ENCODE assay signal across 8 cellular contexts in the genomic region with DNA sequence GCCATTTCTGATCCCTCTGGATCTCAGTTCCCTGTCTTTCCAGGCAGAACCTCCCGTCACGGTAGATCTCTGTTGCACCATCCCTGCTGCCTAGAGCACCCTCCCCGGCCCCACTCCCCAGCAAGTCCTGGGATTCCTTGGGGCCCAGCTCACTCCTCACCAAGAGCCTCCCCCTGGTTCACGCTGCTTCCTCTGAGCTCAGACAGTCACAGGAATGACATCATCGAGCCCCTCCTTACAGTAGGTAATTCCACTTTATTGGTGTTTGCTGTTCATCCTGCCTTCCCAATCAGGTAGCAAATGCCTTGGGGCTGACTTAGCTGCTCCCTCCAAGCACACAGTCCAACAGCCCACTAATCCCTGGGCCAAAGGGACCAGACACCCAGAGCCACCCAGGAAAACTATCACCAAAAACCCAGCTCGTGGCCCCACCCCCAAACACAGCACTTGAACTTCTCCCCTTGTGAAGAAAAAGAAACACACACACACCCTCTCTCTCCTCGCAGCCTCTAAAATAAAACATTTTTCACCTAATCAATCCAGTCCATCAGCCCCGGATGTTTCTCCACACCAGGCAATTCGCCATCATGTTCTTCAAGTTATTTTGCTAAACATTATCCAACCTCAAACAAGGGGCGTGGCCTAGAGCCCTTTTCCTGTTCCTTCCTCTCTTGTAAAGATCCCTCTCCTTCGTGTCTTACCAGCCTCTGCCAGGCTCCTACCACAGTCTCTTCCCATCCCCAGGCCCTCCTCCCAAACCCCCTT. TPM values are rescaled to one million over a fixed set of nuclear protein-coding genes. Genes with fewer than 3 reads are reported as not detected.
A peak's percentile ranks its signal among the peaks of the same experiment; 100 is the strongest.
DNase-seq lines count a peak whose midpoint lies in the region; ATAC-seq and TF ChIP-seq lines count a peak whose summit lies in the region.

No MANE protein-coding gene starts in this region.

- H3K4me3 ChIP-seq in ascending aorta = peak overlapping the region in 1 of 2 donors; percentile 84

- DNase-seq in stimulated activated naive CD8-positive, alpha-beta T cell treated with anti-CD3 and anti-CD28 coated beads, Interleukin-15, Interleukin-2, amounts not matched to agents 100 U/mL and 50 U/mL, for 24 hours = no peak
- DNase-seq in ascending aorta (ENCODE audit: low spot score in 2 of 2) (no peak), memory B cell (ENCODE audit: low spot score in 2 of 2) (no peak), GDM1 (lab: John Stamatoyannopoulos, UW) (no peak)
- DNase-seq in effector CD8-positive, alpha-beta T cell (lab: John Stamatoyannopoulos, UW) = no peak

- no peaks in the 10 kb centered on the region for H3K27me3 Mint-ChIP-seq in stimulated activated naive CD8-positive, alpha-beta T cell treated with anti-CD3 and anti-CD28 coated beads, Interleukin-15, Interleukin-2, amounts not matched to agents 100 ng/mL and 50 ng/mL, for 24 hours
- H3K27me3 Mint-ChIP-seq in memory B cell = no peaks in the 10 kb centered on the region

- H3K9me3 Mint-ChIP-seq in stimulated activated naive CD8-positive, alpha-beta T cell treated with anti-CD3 and anti-CD28 coated beads, Interleukin-15, Interleukin-2, amounts not matched to agents 100 ng/mL and 50 ng/mL, for 24 hours = no peaks in the 10 kb centered on the region
- H3K9me3 Mint-ChIP-seq in memory B cell = no peaks in the 10 kb centered on the region

- H3K27ac ChIP-seq in ascending aorta = peak overlapping the region; percentile 92 to 96

- H3K4me1 Mint-ChIP-seq in stimulated activated naive CD8-positive, alpha-beta T cell treated with anti-CD3 and anti-CD28 coated beads, Interleukin-15, Interleukin-2, amounts not matched to agents 100 ng/mL and 50 ng/mL, for 24 hours (ENCODE audit: low read depth) = peaks cover 67% of the 10 kb centered on the region
- peaks cover 44% of the 10 kb centered on the region for H3K4me1 Mint-ChIP-seq in memory B cell

- TF ChIP-seq CTCF in ascending aorta (IDR thresholded peaks at IDR 0.05) = no peak

- no peaks in the 10 kb centered on the region for H3K9me3 ChIP-seq in ascending aorta

- no peaks in the 10 kb centered on the region for H3K27me3 ChIP-seq in ascending aorta

- H3K36me3 Mint-ChIP-seq in stimulated activated naive CD8-positive, alpha-beta T cell treated with anti-CD3 and anti-CD28 coated beads, Interleukin-15, Interleukin-2, amounts not matched to agents 100 ng/mL and 50 ng/mL, for 24 hours (ENCODE audit: low read depth) = peaks cover 4% of the 10 kb centered on the region
- peaks cover 8% of the 10 kb centered on the region for H3K36me3 Mint-ChIP-seq in memory B cell

- ATAC-seq in stimulated activated naive CD8-positive, alpha-beta T cell treated with anti-CD3 and anti-CD28 coated beads, Interleukin-15, Interleukin-2, amounts not matched to agents 100 U/mL and 50 U/mL, for 24 hours = no peak
- ATAC-seq in memory B cell (ENCODE audit: low read depth) = no peak
- ATAC-seq in GM18505 (IDR thresholded peaks at IDR 0.05; ENCODE audit: unreplicated experiment) = no peak
- ATAC-seq in GM21619 (IDR thresholded peaks at IDR 0.05; ENCODE audit: unreplicated experiment) = no peak

- no peak for TF ChIP-seq POLR2A in GM18505 (IDR thresholded peaks at IDR 0.05; ENCODE audit: borderline replicate concordance, extremely low read depth, insufficient read depth, insufficient read length)

- peak overlapping the region; percentile 83 for H3K27ac Mint-ChIP-seq in stimulated activated naive CD8-positive, alpha-beta T cell treated with anti-CD3 and anti-CD28 coated beads, Interleukin-15, Interleukin-2, amounts not matched to agents 100 ng/mL and 50 ng/mL, for 24 hours
- peak overlapping the region; percentile 99 for H3K27ac Mint-ChIP-seq in memory B cell

- H3K4me3 Mint-ChIP-seq in stimulated activated naive CD8-positive, alpha-beta T cell treated with anti-CD3 and anti-CD28 coated beads, Interleukin-15, Interleukin-2, amounts not matched to agents 100 ng/mL and 50 ng/mL, for 24 hours = peak overlapping the region; percentile 98
- peak overlapping the region; percentile 79 for H3K4me3 Mint-ChIP-seq in memory B cell

- H3K36me3 ChIP-seq in ascending aorta = no peaks in the 10 kb centered on the region

- peaks cover 26 to 61% of the 10 kb centered on the region in 2 donors for H3K4me1 ChIP-seq in ascending aorta

- intact Hi-C loops in ascending aorta (cut with DNase I) = no loop called here

RNA-seq across cellular contexts. Expression of a gene that starts 2.5 kb away (rescaled TPM):
- total RNA-seq in ascending aorta = 102 TPM

RNA-seq across cellular contexts. Expression of a gene that starts 28.3 kb away (rescaled TPM):
- 26.0 TPM for total RNA-seq in ascending aorta

RNA-seq across cellular contexts. Expression of a gene that starts 40.7 kb away (rescaled TPM):
- not detected for total RNA-seq in ascending aorta
